ENCODE assay signal across 8 cellular contexts in the genomic region with DNA sequence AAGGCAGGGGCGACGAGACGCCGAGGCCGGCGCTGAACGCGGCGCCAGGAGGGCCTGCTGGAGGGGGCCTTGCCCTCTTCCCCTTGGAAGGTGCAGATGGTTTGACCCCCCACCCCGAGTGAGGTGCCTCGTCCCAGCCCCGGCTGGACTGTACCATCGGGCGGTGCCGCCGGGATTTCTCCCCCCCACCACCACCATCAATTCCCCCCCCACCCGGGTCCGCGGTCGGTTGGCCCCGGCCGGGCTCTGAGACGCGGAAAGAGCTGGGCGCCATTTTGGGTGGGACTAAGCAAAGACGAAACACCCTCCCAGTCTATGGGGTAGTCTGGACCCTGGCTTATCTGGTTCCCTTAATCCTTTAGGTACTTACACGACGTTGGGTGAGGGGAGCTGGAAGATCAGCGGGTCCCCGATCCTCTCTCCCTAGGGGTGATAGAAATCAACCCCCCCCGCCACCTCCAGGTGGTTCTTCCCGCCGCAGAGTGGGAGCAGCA. TPM values are rescaled to one million over a fixed set of nuclear protein-coding genes. Genes with fewer than 3 reads are reported as not detected.
DNase-seq lines count a peak whose midpoint lies in the region; ATAC-seq and TF ChIP-seq lines count a peak whose summit lies in the region.

PRDM10 (minus strand) TSS at position 484 of the 494 bp plus-strand sequence. CDS start 41,871 bp downstream, outside the sequence.

- CTCF ChIA-PET in HEK293T (lab: Yijun Ruan, JAX): no interaction called here

- H3K9me3 Mint-ChIP-seq in activated naive CD8-positive, alpha-beta T cell treated with anti-CD3 and anti-CD28 coated beads, Interleukin-2, amount 50 U/mL, for 24 hours: no peaks in the 10 kb centered on the region

- H3K9me3 ChIP-seq in heart left ventricle: no peaks in the 10 kb centered on the region

- no peaks in the 10 kb centered on the region for H3K36me3 ChIP-seq in heart left ventricle

- 0 to 3% (median 0%) methylated on average over 5 to 33 of the region's 33 CpGs for WGBS in heart left ventricle, 4 donors

- peak in 1 of 2 donors; percentile 49 for TF ChIP-seq POLR2A in heart left ventricle (IDR thresholded peaks at IDR 0.05)

- peaks cover 0 to 29% (median 19%) of the 10 kb centered on the region in 12 donors for H3K4me1 ChIP-seq in heart left ventricle

- ATAC-seq in activated naive CD8-positive, alpha-beta T cell treated with anti-CD3 and anti-CD28 coated beads, Interleukin-2, amount 50 U/mL, for 24 hours: peak; percentile 63
- peak; percentile 86 to 92 (median 90) for ATAC-seq in heart left ventricle

- TF ChIP-seq CTCF in GM10266 (IDR thresholded peaks at IDR 0.05; ENCODE audit: control insufficient read depth, insufficient read depth, low read depth, missing control alignments) (no peak), heart left ventricle (IDR thresholded peaks at IDR 0.05) (no peak)

- peaks cover 39% of the 10 kb centered on the region for H3K4me1 Mint-ChIP-seq in activated naive CD8-positive, alpha-beta T cell treated with anti-CD3 and anti-CD28 coated beads, Interleukin-2, amount 50 U/mL, for 24 hours

- H3K4me3 Mint-ChIP-seq in activated naive CD8-positive, alpha-beta T cell treated with anti-CD3 and anti-CD28 coated beads, Interleukin-2, amount 50 U/mL, for 24 hours: peak within 1 kb of the TSS; percentile 95

- peaks cover under 1% of the 10 kb centered on the region for H3K36me3 Mint-ChIP-seq in activated naive CD8-positive, alpha-beta T cell treated with anti-CD3 and anti-CD28 coated beads, Interleukin-2, amount 50 U/mL, for 24 hours (ENCODE audit: low read depth)

- no peaks in the 10 kb centered on the region for H3K27me3 Mint-ChIP-seq in activated naive CD8-positive, alpha-beta T cell treated with anti-CD3 and anti-CD28 coated beads, Interleukin-2, amount 50 U/mL, for 24 hours

- no peaks in the 10 kb centered on the region for H3K27me3 ChIP-seq in heart left ventricle

- DNase-seq in GM10266 (ENCODE audit: extremely low spot score) (peak; percentile 95), HEK293T (ENCODE audit: extremely low spot score) (peak; percentile 84), NAMALWA (ENCODE audit: low spot score) (peak; percentile 90), SW480 (ENCODE audit: low spot score) (peak; percentile 87), heart left ventricle (peak; percentile 95 to 97 (median 96)), posterior cingulate gyrus (peak; percentile 85 to 98 (median 91)), ureter (ENCODE audit: low spot score) (peak; percentile 96)
- peak; percentile 88 for DNase-seq in activated naive CD8-positive, alpha-beta T cell treated with anti-CD3 and anti-CD28 coated beads, Interleukin-2, amount 50 U/mL, for 24 hours

- POLR2A ChIA-PET in HEK293T (lab: Yijun Ruan, JAX): interaction anchor here (0.5 to 2.9 kb wide), 16 partner anchors 11 to 626 kb away, joined by 3 to 24 read pairs (median 3); partner anchors contain the start of genes APLP2 and BARX2

- H3K27ac Mint-ChIP-seq in activated naive CD8-positive, alpha-beta T cell treated with anti-CD3 and anti-CD28 coated beads, Interleukin-2, amount 50 U/mL, for 24 hours: peak within 1 kb of the TSS; percentile 100

- H3K4me3 ChIP-seq in heart left ventricle: peak within 1 kb of the TSS; percentile 55 to 94 (median 80)

- intact Hi-C loops in heart left ventricle (cut with DNase I) (loop anchor here (1.0 to 10.0 kb wide), 9 partner anchors 65 to 130 kb away; partner anchors contain the start of gene APLP2 (in 9 of the 10)), posterior cingulate gyrus (cut with DNase I) (loop anchor here (1.0 to 10.0 kb wide), 5 partner anchors 67 to 310 kb away; partner anchors contain the start of genes APLP2, NFRKB and ZBTB44)

- peak within 1 kb of the TSS; percentile 95 to 100 (median 100) for H3K27ac ChIP-seq in heart left ventricle

TF ChIP-seq in HEK293T, 16 proteins besides CTCF, POLR2A, EP300 and RAD21:
- TF ChIP-seq BHLHE40 (IDR thresholded peaks at IDR 0.05; ENCODE audit: borderline replicate concordance) (peak; percentile 76; the same call in 1 of the 2 replicates), NFRKB (IDR thresholded peaks at IDR 0.05) (peak; percentile 79), L3MBTL2 (conservative IDR thresholded peaks at IDR 0.05) (0 out of 2 replicates have a peak, but pooled peaks have one; percentile 17), CTBP1 (IDR thresholded peaks at IDR 0.05; ENCODE audit: borderline replicate concordance) (0 out of 2 replicates have a peak, but pooled peaks have one; percentile 11)
- TF ChIP-seq, protein P1, sequence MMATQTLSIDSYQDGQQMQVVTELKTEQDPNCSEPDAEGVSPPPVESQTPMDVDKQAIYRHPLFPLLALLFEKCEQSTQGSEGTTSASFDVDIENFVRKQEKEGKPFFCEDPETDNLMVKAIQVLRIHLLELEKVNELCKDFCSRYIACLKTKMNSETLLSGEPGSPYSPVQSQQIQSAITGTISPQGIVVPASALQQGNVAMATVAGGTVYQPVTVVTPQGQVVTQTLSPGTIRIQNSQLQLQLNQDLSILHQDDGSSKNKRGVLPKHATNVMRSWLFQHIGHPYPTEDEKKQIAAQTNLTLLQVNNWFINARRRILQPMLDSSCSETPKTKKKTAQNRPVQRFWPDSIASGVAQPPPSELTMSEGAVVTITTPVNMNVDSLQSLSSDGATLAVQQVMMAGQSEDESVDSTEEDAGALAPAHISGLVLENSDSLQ (IDR thresholded peaks at IDR 0.05): no peak

RNA-seq across cellular contexts. Expression of gene PRDM10, which starts in this region (rescaled TPM):
- total RNA-seq in heart left ventricle (1 to 10 TPM; 2.8 to 6.8 (median 4.7) TPM), ureter (10.3 TPM)
- 1 to 10 TPM; 1.6 to 1.7 TPM for polyA plus RNA-seq in heart left ventricle

Comparison
In these comparisons a context has a peak if more than half of its experiments do, and no peak if none do; other contexts are left out.
1. Peak in every context shown above with its lines: DNase-seq, ATAC-seq, H3K4me3 ChIP-seq and H3K27ac ChIP-seq.